ENCODE assay signal across 1 cellular context in the genomic region with DNA sequence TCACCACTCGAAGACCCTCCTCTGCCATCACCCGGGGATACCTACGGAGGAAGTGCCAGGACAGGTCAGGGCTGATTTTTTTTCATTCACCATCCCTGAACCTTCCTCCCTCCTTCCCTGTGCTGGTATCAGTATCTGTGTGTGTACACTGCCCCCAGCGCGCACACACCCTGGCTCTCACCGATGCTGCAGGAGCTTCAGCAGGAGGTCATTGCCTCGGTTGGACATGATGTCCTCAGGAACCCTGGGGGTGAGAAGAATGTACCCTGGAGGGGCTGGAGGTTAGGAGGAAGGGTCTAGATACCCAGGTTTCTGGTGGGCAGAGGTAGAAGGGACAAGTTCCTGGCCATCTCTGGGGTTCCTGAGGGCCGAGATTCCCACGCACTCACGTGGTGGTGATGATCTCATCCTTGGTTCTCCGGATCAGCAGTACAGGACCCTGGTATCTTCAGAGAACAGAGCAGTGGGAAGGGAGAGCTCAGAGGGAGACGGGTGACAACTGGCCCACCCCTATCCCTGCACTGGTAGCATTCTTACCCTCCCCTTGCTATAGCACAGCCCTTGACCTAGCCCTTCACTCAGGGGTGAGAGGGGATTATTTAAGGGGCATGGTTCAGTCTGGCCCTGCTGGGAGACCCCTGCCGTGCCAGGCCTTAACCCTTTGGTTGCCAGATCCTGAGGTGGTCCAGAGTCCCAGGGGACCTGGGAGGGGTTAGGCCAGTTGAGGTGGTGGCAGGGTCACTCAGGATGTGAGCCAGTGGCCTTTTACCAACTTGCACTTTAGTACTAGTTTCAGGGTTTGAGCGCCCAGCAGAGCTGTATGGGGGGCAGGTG.
TF ChIP-seq lines count a peak whose summit lies in the region.

No MANE protein-coding gene starts in this region.

TF ChIP-seq in GM23338, 12 proteins besides CTCF, POLR2A, EP300 and RAD21:
- no peak for TF ChIP-seq EZH2 (IDR thresholded peaks at IDR 0.05; ENCODE audit: low read depth, unreplicated experiment)
- TF ChIP-seq, protein P1, sequence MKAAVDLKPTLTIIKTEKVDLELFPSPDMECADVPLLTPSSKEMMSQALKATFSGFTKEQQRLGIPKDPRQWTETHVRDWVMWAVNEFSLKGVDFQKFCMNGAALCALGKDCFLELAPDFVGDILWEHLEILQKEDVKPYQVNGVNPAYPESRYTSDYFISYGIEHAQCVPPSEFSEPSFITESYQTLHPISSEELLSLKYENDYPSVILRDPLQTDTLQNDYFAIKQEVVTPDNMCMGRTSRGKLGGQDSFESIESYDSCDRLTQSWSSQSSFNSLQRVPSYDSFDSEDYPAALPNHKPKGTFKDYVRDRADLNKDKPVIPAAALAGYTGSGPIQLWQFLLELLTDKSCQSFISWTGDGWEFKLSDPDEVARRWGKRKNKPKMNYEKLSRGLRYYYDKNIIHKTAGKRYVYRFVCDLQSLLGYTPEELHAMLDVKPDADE (IDR thresholded peaks at IDR 0.05), result no peak
- TF ChIP-seq, protein P2, sequence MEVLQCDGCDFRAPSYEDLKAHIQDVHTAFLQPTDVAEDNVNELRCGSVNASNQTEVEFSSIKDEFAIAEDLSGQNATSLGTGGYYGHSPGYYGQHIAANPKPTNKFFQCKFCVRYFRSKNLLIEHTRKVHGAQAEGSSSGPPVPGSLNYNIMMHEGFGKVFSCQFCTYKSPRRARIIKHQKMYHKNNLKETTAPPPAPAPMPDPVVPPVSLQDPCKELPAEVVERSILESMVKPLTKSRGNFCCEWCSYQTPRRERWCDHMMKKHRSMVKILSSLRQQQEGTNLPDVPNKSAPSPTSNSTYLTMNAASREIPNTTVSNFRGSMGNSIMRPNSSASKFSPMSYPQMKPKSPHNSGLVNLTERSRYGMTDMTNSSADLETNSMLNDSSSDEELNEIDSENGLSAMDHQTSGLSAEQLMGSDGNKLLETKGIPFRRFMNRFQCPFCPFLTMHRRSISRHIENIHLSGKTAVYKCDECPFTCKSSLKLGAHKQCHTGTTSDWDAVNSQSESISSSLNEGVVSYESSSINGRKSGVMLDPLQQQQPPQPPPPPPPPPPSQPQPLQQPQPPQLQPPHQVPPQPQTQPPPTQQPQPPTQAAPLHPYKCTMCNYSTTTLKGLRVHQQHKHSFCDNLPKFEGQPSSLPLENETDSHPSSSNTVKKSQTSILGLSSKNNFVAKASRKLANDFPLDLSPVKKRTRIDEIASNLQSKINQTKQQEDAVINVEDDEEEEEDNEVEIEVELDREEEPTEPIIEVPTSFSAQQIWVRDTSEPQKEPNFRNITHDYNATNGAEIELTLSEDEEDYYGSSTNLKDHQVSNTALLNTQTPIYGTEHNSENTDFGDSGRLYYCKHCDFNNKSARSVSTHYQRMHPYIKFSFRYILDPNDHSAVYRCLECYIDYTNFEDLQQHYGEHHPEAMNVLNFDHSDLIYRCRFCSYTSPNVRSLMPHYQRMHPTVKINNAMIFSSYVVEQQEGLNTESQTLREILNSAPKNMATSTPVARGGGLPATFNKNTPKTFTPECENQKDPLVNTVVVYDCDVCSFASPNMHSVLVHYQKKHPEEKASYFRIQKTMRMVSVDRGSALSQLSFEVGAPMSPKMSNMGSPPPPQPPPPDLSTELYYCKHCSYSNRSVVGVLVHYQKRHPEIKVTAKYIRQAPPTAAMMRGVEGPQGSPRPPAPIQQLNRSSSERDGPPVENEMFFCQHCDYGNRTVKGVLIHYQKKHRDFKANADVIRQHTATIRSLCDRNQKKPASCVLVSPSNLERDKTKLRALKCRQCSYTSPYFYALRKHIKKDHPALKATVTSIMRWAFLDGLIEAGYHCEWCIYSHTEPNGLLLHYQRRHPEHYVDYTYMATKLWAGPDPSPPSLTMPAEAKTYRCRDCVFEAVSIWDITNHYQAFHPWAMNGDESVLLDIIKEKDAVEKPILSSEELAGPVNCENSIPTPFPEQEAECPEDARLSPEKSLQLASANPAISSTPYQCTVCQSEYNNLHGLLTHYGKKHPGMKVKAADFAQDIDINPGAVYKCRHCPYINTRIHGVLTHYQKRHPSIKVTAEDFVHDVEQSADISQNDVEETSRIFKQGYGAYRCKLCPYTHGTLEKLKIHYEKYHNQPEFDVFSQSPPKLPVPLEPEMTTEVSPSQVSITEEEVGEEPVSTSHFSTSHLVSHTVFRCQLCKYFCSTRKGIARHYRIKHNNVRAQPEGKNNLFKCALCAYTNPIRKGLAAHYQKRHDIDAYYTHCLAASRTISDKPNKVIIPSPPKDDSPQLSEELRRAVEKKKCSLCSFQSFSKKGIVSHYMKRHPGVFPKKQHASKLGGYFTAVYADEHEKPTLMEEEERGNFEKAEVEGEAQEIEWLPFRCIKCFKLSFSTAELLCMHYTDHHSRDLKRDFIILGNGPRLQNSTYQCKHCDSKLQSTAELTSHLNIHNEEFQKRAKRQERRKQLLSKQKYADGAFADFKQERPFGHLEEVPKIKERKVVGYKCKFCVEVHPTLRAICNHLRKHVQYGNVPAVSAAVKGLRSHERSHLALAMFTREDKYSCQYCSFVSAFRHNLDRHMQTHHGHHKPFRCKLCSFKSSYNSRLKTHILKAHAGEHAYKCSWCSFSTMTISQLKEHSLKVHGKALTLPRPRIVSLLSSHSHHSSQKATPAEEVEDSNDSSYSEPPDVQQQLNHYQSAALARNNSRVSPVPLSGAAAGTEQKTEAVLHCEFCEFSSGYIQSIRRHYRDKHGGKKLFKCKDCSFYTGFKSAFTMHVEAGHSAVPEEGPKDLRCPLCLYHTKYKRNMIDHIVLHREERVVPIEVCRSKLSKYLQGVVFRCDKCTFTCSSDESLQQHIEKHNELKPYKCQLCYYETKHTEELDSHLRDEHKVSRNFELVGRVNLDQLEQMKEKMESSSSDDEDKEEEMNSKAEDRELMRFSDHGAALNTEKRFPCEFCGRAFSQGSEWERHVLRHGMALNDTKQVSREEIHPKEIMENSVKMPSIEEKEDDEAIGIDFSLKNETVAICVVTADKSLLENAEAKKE (CRISPR knock-in tag; IDR thresholded peaks at IDR 0.05), result no peak
- TF ChIP-seq STAT1 (IDR thresholded peaks at IDR 0.05; ENCODE audit: unreplicated experiment), result no peak
- no peak for TF ChIP-seq EZH2phosphoT487 (IDR thresholded peaks at IDR 0.05; ENCODE audit: unreplicated experiment)
